ENCODE assay signal across 12 cellular contexts in genomic region chr19:10874019-10874418, GRCh38. TPM values are rescaled to one million over a fixed set of nuclear protein-coding genes. Genes with fewer than 3 reads are reported as not detected.
DNase-seq lines count a peak whose midpoint lies in the region; ATAC-seq and TF ChIP-seq lines count a peak whose summit lies in the region.
"Had no signal": no experiment of that assay in that cellular context is flagged by ENCODE, and none has a peak within 500 bp of the region (broad histone marks: within the 10 kb centered on the region; RNA-seq: fewer than 3 reads in every experiment).

No MANE protein-coding gene starts in this region.

- intact Hi-C loops in gastrocnemius medialis (cut with DNase I; ENCODE audit: low total_unique reads): loop anchor here (5.0 kb wide), 2 partner anchors 38 to 307 kb away; partner anchors contain the start of genes CDKN2D and KRI1
- intact Hi-C loops in testis (cut with DNase I; ENCODE audit: low total_unique reads): loop anchor here (10.0 kb wide), 1 partner anchor 51 kb away; the partner anchor contains the start of genes TIMM29 and YIPF2

- no peak for ATAC-seq in activated T-cell treated with anti-CD3 and anti-CD28 coated beads, Interleukin-2, amount 50 U/mL, for 4 hours
- no peak for ATAC-seq in activated T-helper 17 cell treated with anti-CD3 and anti-CD28 coated beads, Interleukin-2, amount 50 U/mL, for 72 hours (replicated peaks)
- no peak for ATAC-seq in gastrocnemius medialis

- H3K36me3 ChIP-seq in gastrocnemius medialis (no peaks in the 10 kb centered on the region), testis (ENCODE audit: low read depth, missing control alignments) (no peaks in the 10 kb centered on the region)
- H3K36me3 ChIP-seq: right atrium auricular region, upper lobe of left lung had no signal

- 95 to 100% methylated on average over 1 of the region's 1 CpG for WGBS in testis, 2 donors

- H3K27ac ChIP-seq in gastrocnemius medialis: peak overlapping the region; percentile 84 to 98 (median 92)
- H3K27ac ChIP-seq in testis: no peak overlapping the region
- H3K27ac ChIP-seq: right atrium auricular region, upper lobe of left lung had no signal

- H3K27me3 ChIP-seq in gastrocnemius medialis: no peaks in the 10 kb centered on the region
- no peaks in the 10 kb centered on the region for H3K27me3 ChIP-seq in testis
- H3K27me3 ChIP-seq: right atrium auricular region, upper lobe of left lung had no signal

- no peaks in the 10 kb centered on the region for H3K9me3 Mint-ChIP-seq in activated T-cell treated with anti-CD3 and anti-CD28 coated beads, Interleukin-2, amount 50 U/mL, for 4 hours
- H3K9me3 Mint-ChIP-seq in activated T-helper 17 cell treated with anti-CD3 and anti-CD28 coated beads, Interleukin-2, amount 50 U/mL, for 72 hours: no peaks in the 10 kb centered on the region

- peaks cover 33% of the 10 kb centered on the region for H3K4me1 Mint-ChIP-seq in activated T-cell treated with anti-CD3 and anti-CD28 coated beads, Interleukin-2, amount 50 U/mL, for 4 hours (ENCODE audit: low read depth)
- H3K4me1 Mint-ChIP-seq in activated T-helper 17 cell treated with anti-CD3 and anti-CD28 coated beads, Interleukin-2, amount 50 U/mL, for 72 hours: peaks cover 22% of the 10 kb centered on the region

- TF ChIP-seq POLR2A in gastrocnemius medialis (IDR thresholded peaks at IDR 0.05): no peak
- no peak for TF ChIP-seq POLR2A in testis (IDR thresholded peaks at IDR 0.05)

- H3K36me3 Mint-ChIP-seq in activated T-cell treated with anti-CD3 and anti-CD28 coated beads, Interleukin-2, amount 50 U/mL, for 4 hours (ENCODE audit: insufficient read depth): no peaks in the 10 kb centered on the region
- H3K36me3 Mint-ChIP-seq in activated T-helper 17 cell treated with anti-CD3 and anti-CD28 coated beads, Interleukin-2, amount 50 U/mL, for 72 hours (ENCODE audit: low read depth): peaks cover 10% of the 10 kb centered on the region

- no peak overlapping the region for H3K27ac Mint-ChIP-seq in activated T-helper 17 cell treated with anti-CD3 and anti-CD28 coated beads, Interleukin-2, amount 50 U/mL, for 72 hours

- H3K4me3 ChIP-seq in gastrocnemius medialis (no peak overlapping the region), testis (no peak overlapping the region)
- H3K4me3 ChIP-seq: right atrium auricular region, upper lobe of left lung had no signal

- no peaks in the 10 kb centered on the region for H3K27me3 Mint-ChIP-seq in activated T-cell treated with anti-CD3 and anti-CD28 coated beads, Interleukin-2, amount 50 U/mL, for 4 hours (ENCODE audit: low read depth)
- H3K27me3 Mint-ChIP-seq in activated T-helper 17 cell treated with anti-CD3 and anti-CD28 coated beads, Interleukin-2, amount 50 U/mL, for 72 hours: no peaks in the 10 kb centered on the region

- H3K4me3 Mint-ChIP-seq in activated T-cell treated with anti-CD3 and anti-CD28 coated beads, Interleukin-2, amount 50 U/mL, for 4 hours: peak overlapping the region; percentile 26
- H3K4me3 Mint-ChIP-seq in activated T-helper 17 cell treated with anti-CD3 and anti-CD28 coated beads, Interleukin-2, amount 50 U/mL, for 72 hours: peak overlapping the region; percentile 37

- in situ Hi-C loops in gastrocnemius medialis (cut with MboI; ENCODE audit: low sequenced_read_pairs in 4 of 4): loop anchor here in 3 of 4 donors (5.0 to 10.0 kb wide), 3 partner anchors 51 to 61 kb away; partner anchors contain the start of genes TIMM29 (in 2 of the 3) and YIPF2 (in 2 of the 3)

- no peak for DNase-seq in activated T-cell treated with anti-CD3 and anti-CD28 coated beads, Interleukin-2, amount 50 U/mL, for 4 hours
- no peak for DNase-seq in activated T-cell treated with anti-CD3 and anti-CD28 coated beads, Interleukin-2, amount 50 U/mL, for 48 hours
- no peak for DNase-seq in gastrocnemius medialis
- no peak for DNase-seq in testis
- DNase-seq in NCI-H187 treated with DMSO at 0.1 percent for 48 hours (lab: John Stamatoyannopoulos, UW): no peak
- DNase-seq: effector memory CD4-positive, alpha-beta T cell; hippocampal formation; mesendoderm; NCI-H226; upper lobe of left lung had no signal

- H3K4me1 ChIP-seq in gastrocnemius medialis (peaks cover 48 to 51% of the 10 kb centered on the region in 2 donors), testis (peaks cover 27% of the 10 kb centered on the region)

- no peaks in the 10 kb centered on the region for H3K9me3 ChIP-seq in gastrocnemius medialis
- no peaks in the 10 kb centered on the region for H3K9me3 ChIP-seq in testis
- H3K9me3 ChIP-seq: right atrium auricular region, upper lobe of left lung had no signal

- TF ChIP-seq CTCF in gastrocnemius medialis (IDR thresholded peaks at IDR 0.05 in 4 of 5, conservative IDR thresholded peaks at IDR 0.05 in 1 of 5) (no peak), testis (IDR thresholded peaks at IDR 0.05) (no peak)

RNA-seq across cellular contexts. Expression of gene CARM1, which starts 2.7 kb away (rescaled TPM):
- total RNA-seq in activated T-cell treated with anti-CD3 and anti-CD28 coated beads, Interleukin-2, amount 50 U/mL, for 4 hours: 10 to 100 TPM; 74.2 to 86.7 (median 75.5) TPM
- 10 to 100 TPM; 32.7 to 62.1 TPM for total RNA-seq in activated T-helper 17 cell treated with anti-CD3 and anti-CD28 coated beads, Interleukin-2, amount 50 U/mL, for 72 hours
- total RNA-seq in gastrocnemius medialis (10 to 100 TPM; 31.2 to 58.5 (median 53.0) TPM), testis (10 to 100 TPM; 79.5 to 82.4 TPM)
- polyA plus RNA-seq in testis (ENCODE audit: insufficient read depth, low read depth, low replicate concordance): 110 TPM

RNA-seq across cellular contexts. Expression of gene C19orf38, which starts 25.8 kb away (rescaled TPM):
- total RNA-seq in activated T-cell treated with anti-CD3 and anti-CD28 coated beads, Interleukin-2, amount 50 U/mL, for 4 hours: under 1 TPM in 2 of 3 donors, not detected in 1; 0.55 to 0.99 TPM
- total RNA-seq in activated T-helper 17 cell treated with anti-CD3 and anti-CD28 coated beads, Interleukin-2, amount 50 U/mL, for 72 hours: 1 to 10 TPM in 1 of 2 donors, under 1 TPM in 1; 0.48 to 1.7 TPM
- total RNA-seq in gastrocnemius medialis: 1 to 10 TPM; 1.4 to 3.9 (median 1.9) TPM
- total RNA-seq in testis: 10 to 100 TPM; 17.4 to 21.0 TPM
- polyA plus RNA-seq in testis (ENCODE audit: insufficient read depth, low read depth, low replicate concordance): 19.3 TPM

RNA-seq across cellular contexts. Expression of gene TMED1, which starts 38.0 kb away (rescaled TPM):
- 10 to 100 TPM; 16.8 to 19.1 (median 17.6) TPM for total RNA-seq in activated T-cell treated with anti-CD3 and anti-CD28 coated beads, Interleukin-2, amount 50 U/mL, for 4 hours
- 10 to 100 TPM; 17.6 to 20.2 TPM for total RNA-seq in activated T-helper 17 cell treated with anti-CD3 and anti-CD28 coated beads, Interleukin-2, amount 50 U/mL, for 72 hours
- total RNA-seq in gastrocnemius medialis: 10 to 100 TPM; 33.0 to 90.0 (median 57.1) TPM
- total RNA-seq in testis: 10 to 100 TPM; 34.0 to 59.3 TPM
- 30.2 TPM for polyA plus RNA-seq in testis (ENCODE audit: insufficient read depth, low read depth, low replicate concordance)

RNA-seq across cellular contexts. Expression of gene YIPF2, which starts 54.4 kb away (rescaled TPM):
- 10 to 100 TPM; 37.4 to 50.9 (median 47.5) TPM for total RNA-seq in activated T-cell treated with anti-CD3 and anti-CD28 coated beads, Interleukin-2, amount 50 U/mL, for 4 hours
- 10 to 100 TPM; 28.4 to 29.6 TPM for total RNA-seq in activated T-helper 17 cell treated with anti-CD3 and anti-CD28 coated beads, Interleukin-2, amount 50 U/mL, for 72 hours
- 10 to 100 TPM; 17.8 to 30.8 (median 24.2) TPM for total RNA-seq in gastrocnemius medialis
- 100 to 1,000 TPM in 1 of 2 donors, 10 to 100 TPM in 1; 95.3 to 106 TPM for total RNA-seq in testis
- 143 TPM for polyA plus RNA-seq in testis (ENCODE audit: insufficient read depth, low read depth, low replicate concordance)

RNA-seq across cellular contexts. Expression of gene TIMM29, which starts 54.6 kb away (rescaled TPM):
- total RNA-seq in activated T-cell treated with anti-CD3 and anti-CD28 coated beads, Interleukin-2, amount 50 U/mL, for 4 hours: 10 to 100 TPM; 23.2 to 29.5 (median 24.4) TPM
- total RNA-seq in activated T-helper 17 cell treated with anti-CD3 and anti-CD28 coated beads, Interleukin-2, amount 50 U/mL, for 72 hours: 10 to 100 TPM; 20.7 to 21.4 TPM
- total RNA-seq in gastrocnemius medialis (10 to 100 TPM; 28.7 to 54.5 (median 34.8) TPM), testis (10 to 100 TPM; 40.9 to 45.7 TPM)
- 20.2 TPM for polyA plus RNA-seq in testis (ENCODE audit: insufficient read depth, low read depth, low replicate concordance)

Comparison
In these comparisons a context has a peak if more than half of its experiments do, and no peak if none do; other contexts are left out.
1. H3K27ac ChIP-seq: peak in gastrocnemius medialis (4 of 4); none in testis (0 of 2).